In genomic region chr20:2559641-2560040, GRCh38 we compare ENCODE assay signal across 28 cellular contexts. TPM values are rescaled to one million over a fixed set of nuclear protein-coding genes. Genes with fewer than 3 reads are reported as not detected.
DNase-seq lines count a peak whose midpoint lies in the region; ATAC-seq and TF ChIP-seq lines count a peak whose summit lies in the region.
"Had no signal": no experiment of that assay in that cellular context is flagged by ENCODE, and none has a peak within 500 bp of the region (broad histone marks: within the 10 kb centered on the region; RNA-seq: fewer than 3 reads in every experiment).

No MANE protein-coding gene starts in this region.

- intact Hi-C loops in vagina (cut with DNase I) = no loop called here

- no peaks in the 10 kb centered on the region for H3K9me3 ChIP-seq in vagina
- H3K9me3 ChIP-seq: BE2C, body of pancreas, colonic mucosa had no signal

- no peak for TF ChIP-seq POLR2A in vagina (IDR thresholded peaks at IDR 0.05)

- DNase-seq in DMS153 (lab: John Stamatoyannopoulos, UW) (peak; percentile 10), DMS153 treated with DMSO at 0.1 percent for 48 hours (lab: John Stamatoyannopoulos, UW; ENCODE audit: unreplicated experiment) (no peak), NCI-H2171 treated with DMSO at 0.1 percent for 48 hours (lab: John Stamatoyannopoulos, UW) (peak; percentile 58), dermis blood vessel endothelial cell (peak; percentile 41), midbrain (lab: John Stamatoyannopoulos, UW) (peak; percentile 30), NCI-H526 treated with DMSO at 0.1 percent for 48 hours (lab: John Stamatoyannopoulos, UW) (no peak), vagina (ENCODE audit: extremely low spot score in 2 of 2) (no peak)
- DNase-seq: 8988T; activated CD4-positive, alpha-beta T cell treated with anti-CD3 and anti-CD28 coated beads for 1 hour; activated naive CD8-positive, alpha-beta T cell treated with anti-CD3 and anti-CD28 coated beads, Interleukin-2, amount 10 ng/mL, durations not matched to agents 7 days and 5 days; BE2C; colonic mucosa; COR-L47; IMR-90; kidney; mammary epithelial cell; NCI-H446; right cardiac atrium; stimulated activated CD4-positive, alpha-beta T cell treated with anti-CD3 and anti-CD28 coated beads, Interleukin-12 subunit alpha, Interleukin-12 subunit beta, amount 100 ng/mL, for 4 hours; stimulated activated CD8-positive, alpha-beta memory T cell treated with anti-CD3 and anti-CD28 coated beads, Interleukin-4, amount 100 ng/mL, for 48 hours had no signal

- no peak overlapping the region for H3K27ac ChIP-seq in vagina
- H3K27ac ChIP-seq: body of pancreas, colonic mucosa, hepatocyte had no signal

- no peaks in the 10 kb centered on the region for H3K36me3 Mint-ChIP-seq in activated T-helper 17 cell treated with anti-CD3 and anti-CD28 coated beads, Interleukin-2, amount 50 U/mL, for 72 hours (ENCODE audit: low read depth)
- H3K36me3 Mint-ChIP-seq: activated naive CD8-positive, alpha-beta T cell treated with anti-CD3 and anti-CD28 coated beads, Interleukin-2, amount 10 ng/mL, durations not matched to agents 7 days and 5 days had no signal

- no peak overlapping the region for H3K4me3 ChIP-seq in vagina
- H3K4me3 ChIP-seq: body of pancreas, hepatocyte had no signal

- H3K27me3 ChIP-seq in vagina = no peaks in the 10 kb centered on the region
- H3K27me3 ChIP-seq: BE2C had no signal

- no peak overlapping the region for H3K27ac Mint-ChIP-seq in activated T-helper 17 cell treated with anti-CD3 and anti-CD28 coated beads, Interleukin-2, amount 50 U/mL, for 72 hours
- H3K27ac Mint-ChIP-seq: activated naive CD8-positive, alpha-beta T cell treated with anti-CD3 and anti-CD28 coated beads, Interleukin-2, amount 10 ng/mL, durations not matched to agents 7 days and 5 days; activated T-helper 1 cell treated with anti-CD3 and anti-CD28 coated beads, Interleukin-12 subunit alpha, Interleukin-12 subunit beta, Interleukin-2, Interleukin-4 antibody, amounts not matched to agents 30 ng/mL and 10 ng/mL and 1 ng/mL, durations not matched to agents 14 hours and 24 hours and 36 hours had no signal

- peaks cover 38% of the 10 kb centered on the region for H3K27me3 Mint-ChIP-seq in activated T-helper 17 cell treated with anti-CD3 and anti-CD28 coated beads, Interleukin-2, amount 50 U/mL, for 72 hours

- no peaks in the 10 kb centered on the region for H3K9me3 Mint-ChIP-seq in activated T-helper 17 cell treated with anti-CD3 and anti-CD28 coated beads, Interleukin-2, amount 50 U/mL, for 72 hours
- H3K9me3 Mint-ChIP-seq: activated naive CD8-positive, alpha-beta T cell treated with anti-CD3 and anti-CD28 coated beads, Interleukin-2, amount 10 ng/mL, durations not matched to agents 7 days and 5 days; activated T-helper 1 cell treated with anti-CD3 and anti-CD28 coated beads, Interleukin-12 subunit alpha, Interleukin-12 subunit beta, Interleukin-2, Interleukin-4 antibody, amounts not matched to agents 30 ng/mL and 10 ng/mL and 1 ng/mL, durations not matched to agents 14 hours and 24 hours and 36 hours had no signal

- peaks cover 12% of the 10 kb centered on the region for H3K4me1 ChIP-seq in vagina
- H3K4me1 ChIP-seq: BE2C, colonic mucosa had no signal

- no peak for TF ChIP-seq CTCF in vagina (IDR thresholded peaks at IDR 0.05)

- H3K4me1 Mint-ChIP-seq in activated T-helper 17 cell treated with anti-CD3 and anti-CD28 coated beads, Interleukin-2, amount 50 U/mL, for 72 hours = no peaks in the 10 kb centered on the region

- no peak overlapping the region for H3K4me3 Mint-ChIP-seq in activated T-helper 17 cell treated with anti-CD3 and anti-CD28 coated beads, Interleukin-2, amount 50 U/mL, for 72 hours
- H3K4me3 Mint-ChIP-seq: activated naive CD8-positive, alpha-beta T cell treated with anti-CD3 and anti-CD28 coated beads, Interleukin-2, amount 10 ng/mL, durations not matched to agents 7 days and 5 days; activated T-helper 1 cell treated with anti-CD3 and anti-CD28 coated beads, Interleukin-12 subunit alpha, Interleukin-12 subunit beta, Interleukin-2, Interleukin-4 antibody, amounts not matched to agents 30 ng/mL and 10 ng/mL and 1 ng/mL, durations not matched to agents 14 hours and 24 hours and 36 hours had no signal

- H3K36me3 ChIP-seq in vagina = no peaks in the 10 kb centered on the region
- H3K36me3 ChIP-seq: BE2C, colonic mucosa had no signal

- no peak for ATAC-seq in activated T-helper 17 cell treated with anti-CD3 and anti-CD28 coated beads, Interleukin-2, amount 50 U/mL, for 72 hours (replicated peaks)
- ATAC-seq: body of pancreas had no signal

RNA-seq across cellular contexts. Expression of gene TMC2, which starts 23.3 kb away (rescaled TPM):
- total RNA-seq in dermis blood vessel endothelial cell (not detected in 2 replicates), vagina (not detected)
- total RNA-seq in activated T-helper 17 cell treated with anti-CD3 and anti-CD28 coated beads, Interleukin-2, amount 50 U/mL, for 72 hours = not detected
- total RNA-seq: activated naive CD8-positive, alpha-beta T cell treated with anti-CD3 and anti-CD28 coated beads, Interleukin-2, amount 10 ng/mL, durations not matched to agents 7 days and 5 days; activated T-helper 1 cell treated with anti-CD3 and anti-CD28 coated beads, Interleukin-12 subunit alpha, Interleukin-12 subunit beta, Interleukin-2, Interleukin-4 antibody, amounts not matched to agents 30 ng/mL and 10 ng/mL and 1 ng/mL, durations not matched to agents 14 hours and 24 hours and 36 hours; endothelial cell of umbilical vein; hepatocyte; IMR-90; kidney; M059J; mammary epithelial cell; myocyte; osteoblast; right cardiac atrium had no signal

RNA-seq across cellular contexts. Expression of gene ZNF343, which starts 50.9 kb away (rescaled TPM):
- 9.2 and 9.5 TPM in 2 replicates for total RNA-seq in dermis blood vessel endothelial cell
- 11.0 TPM for total RNA-seq in vagina
- total RNA-seq in activated T-helper 17 cell treated with anti-CD3 and anti-CD28 coated beads, Interleukin-2, amount 50 U/mL, for 72 hours = 10 to 100 TPM in 1 of 2 donors, 1 to 10 TPM in 1; 8.0 to 10.1 TPM

Comparison
In these comparisons a context has a peak if more than half of its experiments do, and no peak if none do; other contexts are left out.
1. DNase-seq: peak in DMS153 (single experiment), NCI-H2171 treated with DMSO at 0.1 percent for 48 hours (single experiment), dermis blood vessel endothelial cell (single experiment) and midbrain (single experiment); none in DMS153 treated with DMSO at 0.1 percent for 48 hours (single experiment), NCI-H526 treated with DMSO at 0.1 percent for 48 hours (single experiment) and vagina (0 of 2).